In genomic region chr19:49530708-49531107, GRCh38 we compare ENCODE assay signal across 19 cellular contexts. TPM values are rescaled to one million over a fixed set of nuclear protein-coding genes. Genes with fewer than 3 reads are reported as not detected.
DNase-seq lines count a peak whose midpoint lies in the region; FAIRE-seq and TF ChIP-seq lines count a peak whose summit lies in the region.
"Had no signal": no experiment of that assay in that cellular context is flagged by ENCODE, and none has a peak within 500 bp of the region (broad histone marks: within the 10 kb centered on the region; RNA-seq: fewer than 3 reads in every experiment).

No MANE protein-coding gene starts in this region.

- no peak overlapping the region for H2AFZ ChIP-seq in trophoblast cell (ENCODE audit: insufficient read depth, low read length, poor library complexity)

- peaks cover 3% of the 10 kb centered on the region for H3K27me3 Mint-ChIP-seq in T-helper 1 cell treated with Interleukin-12 subunit alpha and Interleukin-12 subunit beta and Interleukin-4 antibody, amounts not matched to agents 30 μg/mL and 1 μg/mL, for 36 hours (ENCODE audit: low read depth)
- peaks cover 20% of the 10 kb centered on the region for H3K27me3 Mint-ChIP-seq in endothelial cell (ENCODE audit: unreplicated experiment)
- H3K27me3 Mint-ChIP-seq: CD4-positive, alpha-beta T cell; IgD-negative memory B cell had no signal

- H3K27me3 ChIP-seq in trophoblast cell (ENCODE audit: insufficient read depth, low read length), result no peaks in the 10 kb centered on the region

- H3K4me3 ChIP-seq in trophoblast cell (ENCODE audit: low read depth, low read length), result no peak overlapping the region
- H3K4me3 ChIP-seq: A549 had no signal

- no peak overlapping the region for H3K4me2 ChIP-seq in trophoblast cell (ENCODE audit: low read length)
- H3K4me2 ChIP-seq: A549 had no signal

- TF ChIP-seq CTCF in endothelial cell (IDR thresholded peaks at IDR 0.05; ENCODE audit: unreplicated experiment) (no peak), GM10266 (IDR thresholded peaks at IDR 0.05; ENCODE audit: control insufficient read depth, insufficient read depth, low read depth, missing control alignments) (no peak)

- no peak for FAIRE-seq in frontal cortex (lab: Jason Lieb, UNC)
- FAIRE-seq: A549, D721Med, HepG2 had no signal

- H2BK5ac ChIP-seq in trophoblast cell (ENCODE audit: low read depth, low read length, poor library complexity), result no peak overlapping the region

- no peak overlapping the region for H3K14ac ChIP-seq in trophoblast cell (ENCODE audit: low read length)

- no peak overlapping the region for H4K12ac ChIP-seq in trophoblast cell (ENCODE audit: low read depth, low read length)

- no peak overlapping the region for H2BK120ac ChIP-seq in trophoblast cell (ENCODE audit: insufficient read depth, low read length, poor library complexity)

- H3K4me1 ChIP-seq in trophoblast cell (ENCODE audit: control insufficient read depth in 1 of 2, insufficient read depth in 2 of 2, low read length in 2 of 2), result peaks cover 11 to 20% of the 10 kb centered on the region in 2 experiments
- H3K4me1 ChIP-seq: Caco-2 had no signal

- no peak overlapping the region for H3K4ac ChIP-seq in trophoblast cell (ENCODE audit: low read depth, low read length)

- no peak overlapping the region for H3K23ac ChIP-seq in trophoblast cell (ENCODE audit: low read length)

- H2BK12ac ChIP-seq in trophoblast cell (ENCODE audit: low read length), result no peak overlapping the region

- H3K9ac ChIP-seq in trophoblast cell (ENCODE audit: low read length), result no peak overlapping the region

- no CpG with 5 or more reads among the region's 7 CpGs for WGBS in trophoblast cell (ENCODE audit: extremely low coverage, insufficient coverage, insufficient read length)

- DNase-seq in T-helper 1 cell, result no peak
- no peak for DNase-seq in endothelial cell (ENCODE audit: low spot score)
- peak; percentile 84 to 92 for DNase-seq in trophoblast cell
- DNase-seq in frontal cortex (ENCODE audit: low spot score in 2 of 2), result no peak
- no peak for DNase-seq in activated effector memory CD4-positive, alpha-beta T cell treated with Interleukin-2 at 50 U/mL for 16 hours
- no peak for DNase-seq in GM10266 (ENCODE audit: extremely low spot score)
- DNase-seq: AML-193; Caco-2; CD4-positive, alpha-beta T cell; GDM1; GOT3; H7 had no signal

- H3K18ac ChIP-seq in trophoblast cell (ENCODE audit: low read length), result no peak overlapping the region

- no peaks in the 10 kb centered on the region for H3K9me3 Mint-ChIP-seq in T-helper 1 cell treated with Interleukin-12 subunit alpha and Interleukin-12 subunit beta and Interleukin-4 antibody, amounts not matched to agents 30 μg/mL and 1 μg/mL, for 36 hours
- H3K9me3 Mint-ChIP-seq in endothelial cell (ENCODE audit: unreplicated experiment), result no peaks in the 10 kb centered on the region
- H3K9me3 Mint-ChIP-seq: CD4-positive, alpha-beta T cell; IgD-negative memory B cell had no signal

- H3K79me1 ChIP-seq in trophoblast cell (ENCODE audit: low read length), result peaks cover 2% of the 10 kb centered on the region

- no peak overlapping the region for H2AK5ac ChIP-seq in trophoblast cell (ENCODE audit: low read length)

- no peak overlapping the region for H3K27ac ChIP-seq in trophoblast cell (ENCODE audit: low read depth, low read length)
- H3K27ac ChIP-seq: 22Rv1, A549, C4-2B had no signal

- no peaks in the 10 kb centered on the region for H3K36me3 ChIP-seq in trophoblast cell (ENCODE audit: control insufficient read depth in 1 of 2, insufficient read depth in 2 of 2, low read length in 2 of 2)

- peaks cover 2% of the 10 kb centered on the region for H3K36me3 Mint-ChIP-seq in T-helper 1 cell treated with Interleukin-12 subunit alpha and Interleukin-12 subunit beta and Interleukin-4 antibody, amounts not matched to agents 30 μg/mL and 1 μg/mL, for 36 hours (ENCODE audit: low read depth)
- peaks cover 28% of the 10 kb centered on the region for H3K36me3 Mint-ChIP-seq in endothelial cell (ENCODE audit: low read depth, unreplicated experiment)

- no peak overlapping the region for H4K8ac ChIP-seq in trophoblast cell (ENCODE audit: low read depth, low read length)

- H3K9me3 ChIP-seq in trophoblast cell (ENCODE audit: insufficient read depth, low read depth, low read length), result peaks cover 1% of the 10 kb centered on the region
- H3K9me3 ChIP-seq: A549, Caco-2 had no signal

- H3K4me3 Mint-ChIP-seq in T-helper 1 cell treated with Interleukin-12 subunit alpha and Interleukin-12 subunit beta and Interleukin-4 antibody, amounts not matched to agents 30 μg/mL and 1 μg/mL, for 36 hours, result peak overlapping the region; percentile 28
- H3K4me3 Mint-ChIP-seq in endothelial cell (ENCODE audit: unreplicated experiment), result peak overlapping the region; percentile 75

- no peak overlapping the region for H4K91ac ChIP-seq in trophoblast cell (ENCODE audit: low read depth, low read length)

- H3K27ac Mint-ChIP-seq in T-helper 1 cell treated with Interleukin-12 subunit alpha and Interleukin-12 subunit beta and Interleukin-4 antibody, amounts not matched to agents 30 μg/mL and 1 μg/mL, for 36 hours, result no peak overlapping the region
- H3K27ac Mint-ChIP-seq in endothelial cell (ENCODE audit: unreplicated experiment), result no peak overlapping the region
- H3K27ac Mint-ChIP-seq: CD4-positive, alpha-beta T cell; IgD-negative memory B cell had no signal

- H3K79me2 ChIP-seq in trophoblast cell (ENCODE audit: control insufficient read depth, insufficient read depth, low read length, poor library complexity), result no peaks in the 10 kb centered on the region

- peaks cover 27% of the 10 kb centered on the region for H3K4me1 Mint-ChIP-seq in T-helper 1 cell treated with Interleukin-12 subunit alpha and Interleukin-12 subunit beta and Interleukin-4 antibody, amounts not matched to agents 30 μg/mL and 1 μg/mL, for 36 hours (ENCODE audit: low read depth)
- peaks cover 22% of the 10 kb centered on the region for H3K4me1 Mint-ChIP-seq in endothelial cell (ENCODE audit: unreplicated experiment)

RNA-seq across cellular contexts. Expression of gene RCN3, which starts 2.9 kb away (rescaled TPM):
- 19.4 TPM for total RNA-seq in endothelial cell (ENCODE audit: unreplicated experiment)
- polyA plus RNA-seq in trophoblast cell (2013), result 8.2 and 9.4 TPM in 2 replicates
- total RNA-seq in frontal cortex, result 2.4 TPM

RNA-seq across cellular contexts. Expression of gene FCGRT, which starts 18.2 kb away (rescaled TPM):
- total RNA-seq in endothelial cell (ENCODE audit: unreplicated experiment) (127 TPM), frontal cortex (13.0 TPM)
- polyA plus RNA-seq in trophoblast cell (2013), result 35.6 and 38.5 TPM in 2 replicates

RNA-seq across cellular contexts. Expression of gene RPS11, which starts 34.5 kb away (rescaled TPM):
- total RNA-seq in endothelial cell (ENCODE audit: unreplicated experiment) (2,099 TPM), frontal cortex (4,137 TPM)
- 3,613 and 3,657 TPM in 2 replicates for polyA plus RNA-seq in trophoblast cell (2013)

RNA-seq across cellular contexts. Expression of gene RPL13A, which starts 43.3 kb away (rescaled TPM):
- total RNA-seq in endothelial cell (ENCODE audit: unreplicated experiment) (2,762 TPM), frontal cortex (2,981 TPM)
- 4,404 and 4,537 TPM in 2 replicates for polyA plus RNA-seq in trophoblast cell (2013)

RNA-seq across cellular contexts. Expression of gene NOSIP, which starts 49.6 kb away (rescaled TPM):
- total RNA-seq in endothelial cell (ENCODE audit: unreplicated experiment) (76.3 TPM), frontal cortex (33.4 TPM)
- polyA plus RNA-seq in trophoblast cell (2013), result 47.8 and 53.3 TPM in 2 replicates

Comparison
In these comparisons a context has a peak if more than half of its experiments do, and no peak if none do; other contexts are left out.
1. DNase-seq: peak in trophoblast cell (2 of 2); none in T-helper 1 cell (0 of 5), endothelial cell (single experiment), frontal cortex (0 of 2), activated effector memory CD4-positive, alpha-beta T cell treated with Interleukin-2 at 50 U/mL for 16 hours (single experiment) and GM10266 (single experiment).